9 cellular contexts compared by ENCODE assay signal in genomic region chr6:90068264-90068663, GRCh38.
DNase-seq lines count a peak whose midpoint lies in the region; ATAC-seq and TF ChIP-seq lines count a peak whose summit lies in the region.
"Had no signal": no experiment of that assay in that cellular context is flagged by ENCODE, and none has a peak within 500 bp of the region (broad histone marks: within the 10 kb centered on the region; RNA-seq: fewer than 3 reads in every experiment).

No MANE protein-coding gene starts in this region.

- H3K27ac ChIP-seq in HCT116 (ENCODE audit: low read depth, low read length), result no peak overlapping the region

- no peaks in the 10 kb centered on the region for H3K9me3 Mint-ChIP-seq in Calu3 (ENCODE audit: low read depth, unreplicated experiment)
- H3K9me3 Mint-ChIP-seq in activated T-helper 1 cell treated with anti-CD3 and anti-CD28 coated beads, Interleukin-12 subunit alpha, Interleukin-12 subunit beta, Interleukin-2, Interleukin-4 antibody, amounts not matched to agents 30 ng/mL and 10 ng/mL and 1 ng/mL, durations not matched to agents 14 hours and 24 hours and 36 hours, result no peaks in the 10 kb centered on the region
- H3K9me3 Mint-ChIP-seq: HFFc6 had no signal

- H3K4me1 ChIP-seq in HCT116 (ENCODE audit: control insufficient read depth in 1 of 2, insufficient read depth in 2 of 2, low read length in 2 of 2), result peaks cover 13 to 20% of the 10 kb centered on the region in 2 experiments

- H3K4me1 Mint-ChIP-seq in Calu3 (ENCODE audit: low read depth, unreplicated experiment), result peaks cover 14% of the 10 kb centered on the region
- H3K4me1 Mint-ChIP-seq in activated T-helper 1 cell treated with anti-CD3 and anti-CD28 coated beads, Interleukin-12 subunit alpha, Interleukin-12 subunit beta, Interleukin-2, Interleukin-4 antibody, amounts not matched to agents 30 ng/mL and 10 ng/mL and 1 ng/mL, durations not matched to agents 14 hours and 24 hours and 36 hours (ENCODE audit: low read depth), result peaks cover 81% of the 10 kb centered on the region

- H3K9me2 ChIP-seq in HCT116 (ENCODE audit: insufficient read depth), result no peaks in the 10 kb centered on the region

- H3K27ac Mint-ChIP-seq in Calu3 (ENCODE audit: unreplicated experiment), result no peak overlapping the region
- H3K27ac Mint-ChIP-seq in activated T-helper 1 cell treated with anti-CD3 and anti-CD28 coated beads, Interleukin-12 subunit alpha, Interleukin-12 subunit beta, Interleukin-2, Interleukin-4 antibody, amounts not matched to agents 30 ng/mL and 10 ng/mL and 1 ng/mL, durations not matched to agents 14 hours and 24 hours and 36 hours, result peak overlapping the region; percentile 25
- H3K27ac Mint-ChIP-seq: HFFc6 had no signal

- no peak for TF ChIP-seq RAD21 in HCT116 (IDR thresholded peaks at IDR 0.05; ENCODE audit: low read depth)

- RAD21 ChIA-PET in HCT116 (lab: Charles Lee; ENCODE audit: low non-redundant PET in 1 of 2, low total read pairs in 2 of 2, uncharacterized antibody in 2 of 2, unreplicated experiment in 2 of 2), result no interaction called here

- TF ChIP-seq POLR2A in HCT116 (IDR thresholded peaks at IDR 0.05; ENCODE audit: borderline replicate concordance, extremely low read depth, insufficient read depth, insufficient read length), result no peak

- ATAC-seq in HCT116 (peak; percentile 93), GM21576 (IDR thresholded peaks at IDR 0.05; ENCODE audit: unreplicated experiment) (no peak)

- CTCF ChIA-PET in Calu3 (lab: Charles Lee) (interaction anchor here (0.6 kb wide), 1 partner anchor 69 kb away, joined by 3 read pairs; no protein-coding TSS in a partner anchor), HCT116 (lab: Charles Lee) (no interaction called here)

- H3K27me3 ChIP-seq in HCT116 (ENCODE audit: insufficient read depth, low read length), result no peaks in the 10 kb centered on the region

- no peak overlapping the region for H3K4me3 ChIP-seq in HCT116 (replicated peaks in 1 of 2; ENCODE audit: low read depth in 1 of 2, low read length in 2 of 2)

- H4K20me1 ChIP-seq in HCT116 (ENCODE audit: insufficient read depth), result no peaks in the 10 kb centered on the region

- no peaks in the 10 kb centered on the region for H3K79me2 ChIP-seq in HCT116 (ENCODE audit: insufficient read depth, low read length)

- H3K9me3 ChIP-seq in HCT116 (ENCODE audit: control insufficient read depth in 1 of 2, insufficient read depth in 1 of 2, low read depth in 1 of 2, low read length in 2 of 2), result no peaks in the 10 kb centered on the region

- no peak overlapping the region for H3K4me3 Mint-ChIP-seq in Calu3 (ENCODE audit: low read depth, unreplicated experiment)
- peak overlapping the region; percentile 6 for H3K4me3 Mint-ChIP-seq in activated T-helper 1 cell treated with anti-CD3 and anti-CD28 coated beads, Interleukin-12 subunit alpha, Interleukin-12 subunit beta, Interleukin-2, Interleukin-4 antibody, amounts not matched to agents 30 ng/mL and 10 ng/mL and 1 ng/mL, durations not matched to agents 14 hours and 24 hours and 36 hours
- H3K4me3 Mint-ChIP-seq: HFFc6 had no signal

- no peak for TF ChIP-seq CTCF in Calu3 (IDR thresholded peaks at IDR 0.05; ENCODE audit: unreplicated experiment)
- no peak for TF ChIP-seq CTCF in HCT116 (IDR thresholded peaks at IDR 0.05 in 2 of 3, conservative IDR thresholded peaks at IDR 0.05 in 1 of 3; ENCODE audit: borderline replicate concordance in 1 of 3, insufficient read depth in 1 of 3, low read depth in 2 of 3, low read length in 2 of 3)

- H3K36me3 Mint-ChIP-seq in Calu3 (ENCODE audit: insufficient read depth, unreplicated experiment), result no peaks in the 10 kb centered on the region
- peaks cover 67% of the 10 kb centered on the region for H3K36me3 Mint-ChIP-seq in activated T-helper 1 cell treated with anti-CD3 and anti-CD28 coated beads, Interleukin-12 subunit alpha, Interleukin-12 subunit beta, Interleukin-2, Interleukin-4 antibody, amounts not matched to agents 30 ng/mL and 10 ng/mL and 1 ng/mL, durations not matched to agents 14 hours and 24 hours and 36 hours (ENCODE audit: low read depth)

- H2AFZ ChIP-seq in HCT116 (ENCODE audit: low read depth, low read length, poor library complexity, severe bottlenecking), result no peak overlapping the region

- POLR2A ChIA-PET in HCT116 (lab: Charles Lee), result no interaction called here

- no peak overlapping the region for H3K9ac ChIP-seq in HCT116 (ENCODE audit: low read length)

- no peaks in the 10 kb centered on the region for H3K36me3 ChIP-seq in HCT116 (ENCODE audit: control insufficient read depth in 1 of 2, insufficient read depth in 2 of 2, low read length in 2 of 2)

- intact Hi-C loops in Calu3 (cut with micrococcal nuclease; ENCODE audit: unreplicated experiment), result no loop called here
- intact Hi-C loops in HCT116 (cut with micrococcal nuclease), result no loop called here
- intact Hi-C loops in activated T-helper 1 cell treated with anti-CD3 and anti-CD28 coated beads, Interleukin-12 subunit alpha, Interleukin-12 subunit beta, Interleukin-2, Interleukin-4 antibody, amounts not matched to agents 30 ng/mL and 10 ng/mL and 1 ng/mL, durations not matched to agents 14 hours and 24 hours and 36 hours (cut with micrococcal nuclease), result loop anchor here (1.0 kb wide), 3 partner anchors 10 to 40 kb away; no protein-coding TSS in a partner anchor

- DNase-seq in Calu3, result peak; percentile 34
- DNase-seq in HCT116 (ENCODE audit: low read depth, low spot score), result peak; percentile 53
- no peak for DNase-seq in activated T-helper 1 cell treated with anti-CD3 and anti-CD28 coated beads, Interleukin-12 subunit alpha, Interleukin-12 subunit beta, Interleukin-2, Interleukin-4 antibody, amounts not matched to agents 30 ng/mL and 10 ng/mL and 1 ng/mL, durations not matched to agents 14 hours and 24 hours and 36 hours (ENCODE audit: low spot score)
- peak; percentile 68 for DNase-seq in left kidney (ENCODE audit: low read depth, low spot score)
- no peak for DNase-seq in NCI-H510A (lab: John Stamatoyannopoulos, UW)
- DNase-seq in globus pallidus (ENCODE audit: low spot score), result no peak
- DNase-seq: HFFc6, NCI-H1105 treated with DMSO at 0.1 percent for 48 hours had no signal

- BruUV-seq in Calu3 (replicated peaks; lab: Mats Ljungman, UMichigan) (no TSS peak), HCT116 (replicated peaks; lab: Mats Ljungman, UMichigan) (no TSS peak)

- peak overlapping the region; percentile 37 for H3K4me2 ChIP-seq in HCT116 (ENCODE audit: low read length)

- H3K27me3 Mint-ChIP-seq in Calu3 (ENCODE audit: unreplicated experiment), result no peaks in the 10 kb centered on the region
- H3K27me3 Mint-ChIP-seq in activated T-helper 1 cell treated with anti-CD3 and anti-CD28 coated beads, Interleukin-12 subunit alpha, Interleukin-12 subunit beta, Interleukin-2, Interleukin-4 antibody, amounts not matched to agents 30 ng/mL and 10 ng/mL and 1 ng/mL, durations not matched to agents 14 hours and 24 hours and 36 hours (ENCODE audit: insufficient read depth), result no peaks in the 10 kb centered on the region

TF ChIP-seq in HCT116, 20 proteins besides CTCF, POLR2A, EP300 and RAD21:
- TF ChIP-seq CBX3 (IDR thresholded peaks at IDR 0.05; ENCODE audit: low read depth) (peak; percentile 82), EZH2phosphoT487 (IDR thresholded peaks at IDR 0.05; ENCODE audit: borderline replicate concordance) (no peak), JUND (IDR thresholded peaks at IDR 0.05) (peak; percentile 65), EGR1 (IDR thresholded peaks at IDR 0.05; ENCODE audit: low read depth) (peak; percentile 96), FOSL1 (IDR thresholded peaks at IDR 0.05; ENCODE audit: low read depth) (peak; percentile 68), SP1 (IDR thresholded peaks at IDR 0.05; ENCODE audit: low read depth) (peak; percentile 54), ELF1 (IDR thresholded peaks at IDR 0.05; ENCODE audit: borderline replicate concordance, low read depth) (no peak), TCF7L2 (IDR thresholded peaks at IDR 0.05; ENCODE audit: borderline replicate concordance, extremely low read depth, insufficient read depth, insufficient read length) (no peak), ZNF274 (IDR thresholded peaks at IDR 0.05; ENCODE audit: low read depth, low read length) (no peak), MAX (IDR thresholded peaks at IDR 0.05) (peak; percentile 55)

Comparison
In these comparisons a context has a peak if more than half of its experiments do, and no peak if none do; other contexts are left out.
1. DNase-seq: peak in Calu3 (single experiment), HCT116 (single experiment) and left kidney (single experiment); none in activated T-helper 1 cell treated with anti-CD3 and anti-CD28 coated beads, Interleukin-12 subunit alpha, Interleukin-12 subunit beta, Interleukin-2, Interleukin-4 antibody, amounts not matched to agents 30 ng/mL and 10 ng/mL and 1 ng/mL, durations not matched to agents 14 hours and 24 hours and 36 hours (single experiment), NCI-H510A (single experiment) and globus pallidus (single experiment).